20 cellular contexts compared by ENCODE assay signal in the genomic region with DNA sequence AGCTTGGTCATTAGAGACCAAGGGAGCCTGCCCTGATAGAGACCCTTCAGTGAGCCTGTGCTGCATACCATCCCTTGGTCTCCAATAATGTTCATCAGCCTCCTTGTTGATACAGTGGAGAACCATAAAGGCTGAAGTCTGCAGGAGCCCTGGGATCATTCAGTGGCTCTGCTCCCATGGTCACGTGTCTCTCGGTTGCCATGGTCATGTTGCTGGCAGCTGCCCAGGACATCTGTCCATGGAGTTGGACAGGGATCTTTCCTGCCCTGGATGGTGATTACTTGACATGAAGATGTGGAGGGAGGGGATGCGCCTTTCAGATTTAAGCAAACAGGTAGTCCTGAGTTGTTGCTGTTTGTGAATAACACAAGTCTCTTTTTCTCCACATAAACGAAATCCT. TPM values are rescaled to one million over a fixed set of nuclear protein-coding genes. Genes with fewer than 3 reads are reported as not detected.
DNase-seq lines count a peak whose midpoint lies in the region; ATAC-seq and TF ChIP-seq lines count a peak whose summit lies in the region.
"Had no signal": no experiment of that assay in that cellular context is flagged by ENCODE, and none has a peak within 500 bp of the region (broad histone marks: within the 10 kb centered on the region; RNA-seq: fewer than 3 reads in every experiment).

No MANE protein-coding gene starts in this region.

- TF ChIP-seq POLR2A in heart left ventricle (IDR thresholded peaks at IDR 0.05): no peak

- H3K36me3 ChIP-seq in heart left ventricle: peaks cover 0 to 82% (median 76%) of the 10 kb centered on the region in 9 donors
- no peaks in the 10 kb centered on the region for H3K36me3 ChIP-seq in GM23338 (ENCODE audit: insufficient read depth)

- no peak overlapping the region for H3K27ac ChIP-seq in heart left ventricle
- H3K27ac ChIP-seq in angular gyrus (ENCODE audit: low read depth, low read length): peak overlapping the region; percentile 46
- H3K27ac ChIP-seq in GM23338 (ENCODE audit: low read depth): no peak overlapping the region
- H3K27ac ChIP-seq: body of pancreas, colonic mucosa, tibial nerve had no signal

- H3K4me3 Mint-ChIP-seq in stimulated activated memory B cell treated with anti-CD40 and anti-IgM and Interleukin-4, amounts not matched to agents 10 μg/mL and 1 μg/mL and 100 μg/mL, for 72 hours: no peak overlapping the region
- H3K4me3 Mint-ChIP-seq in GM23338: no peak overlapping the region
- H3K4me3 Mint-ChIP-seq in effector memory CD8-positive, alpha-beta T cell: no peak overlapping the region
- H3K4me3 Mint-ChIP-seq: CD4-positive, CD25-positive, alpha-beta regulatory T cell; H9 had no signal

- no peak overlapping the region for H3K4me2 ChIP-seq in GM23338

- no peaks in the 10 kb centered on the region for H3K9me3 ChIP-seq in heart left ventricle
- H3K9me3 ChIP-seq: body of pancreas, colonic mucosa, tibial nerve had no signal

- H3F3A ChIP-seq in GM23338 (replicated peaks; ENCODE audit: low read depth): no peaks in the 10 kb centered on the region

- no peaks in the 10 kb centered on the region for H4K20me1 ChIP-seq in GM23338 (replicated peaks; ENCODE audit: insufficient read depth)

- H3K4me3 ChIP-seq in heart left ventricle: no peak overlapping the region
- no peak overlapping the region for H3K4me3 ChIP-seq in GM23338
- H3K4me3 ChIP-seq: body of pancreas, colonic mucosa, lung, tibial nerve had no signal

- 62 to 75% (median 71%) methylated on average over 4 of the region's 4 CpGs for WGBS in heart left ventricle, 4 donors

- peaks cover 0 to 21% (median 10%) of the 10 kb centered on the region in 12 donors for H3K4me1 ChIP-seq in heart left ventricle
- H3K4me1 ChIP-seq in GM23338 (ENCODE audit: insufficient read depth): no peaks in the 10 kb centered on the region
- H3K4me1 ChIP-seq: body of pancreas had no signal

- no peak overlapping the region for H2AFZ ChIP-seq in GM23338

- H3K27me3 ChIP-seq in heart left ventricle: no peaks in the 10 kb centered on the region
- H3K27me3 ChIP-seq in GM23338 (ENCODE audit: insufficient read depth): no peaks in the 10 kb centered on the region
- H3K27me3 ChIP-seq: body of pancreas, colonic mucosa, tibial nerve had no signal

- no peak overlapping the region for H3K27ac Mint-ChIP-seq in stimulated activated memory B cell treated with anti-CD40 and anti-IgM and Interleukin-4, amounts not matched to agents 10 μg/mL and 1 μg/mL and 100 μg/mL, for 72 hours
- H3K27ac Mint-ChIP-seq in GM23338: no peak overlapping the region
- no peak overlapping the region for H3K27ac Mint-ChIP-seq in effector memory CD8-positive, alpha-beta T cell
- H3K27ac Mint-ChIP-seq: activated naive CD4-positive, alpha-beta T cell treated with anti-CD3 and anti-CD28 coated beads, Interleukin-2, amount 50 U/mL, for 72 hours; CD4-positive, CD25-positive, alpha-beta regulatory T cell; H9 had no signal

- intact Hi-C loops in heart left ventricle (cut with DNase I) (loop anchor here in 1 of 10 donors (5.0 kb wide), 1 partner anchor 58 kb away; no protein-coding TSS in a partner anchor), cardiac septum (cut with DNase I) (loop anchor here (5.0 kb wide), 1 partner anchor 53 kb away; no protein-coding TSS in a partner anchor)

- peaks cover 90% of the 10 kb centered on the region for H3K36me3 Mint-ChIP-seq in stimulated activated memory B cell treated with anti-CD40 and anti-IgM and Interleukin-4, amounts not matched to agents 10 μg/mL and 1 μg/mL and 100 μg/mL, for 72 hours
- H3K36me3 Mint-ChIP-seq in GM23338 (ENCODE audit: low read depth): peaks cover 5% of the 10 kb centered on the region; the same call in 2 of the 3 replicates
- H3K36me3 Mint-ChIP-seq in effector memory CD8-positive, alpha-beta T cell (ENCODE audit: insufficient read depth): peaks cover 4% of the 10 kb centered on the region

- no peaks in the 10 kb centered on the region for H3K9me3 Mint-ChIP-seq in stimulated activated memory B cell treated with anti-CD40 and anti-IgM and Interleukin-4, amounts not matched to agents 10 μg/mL and 1 μg/mL and 100 μg/mL, for 72 hours
- H3K9me3 Mint-ChIP-seq in GM23338: no peaks in the 10 kb centered on the region
- H3K9me3 Mint-ChIP-seq in effector memory CD8-positive, alpha-beta T cell: no peaks in the 10 kb centered on the region
- H3K9me3 Mint-ChIP-seq: activated naive CD4-positive, alpha-beta T cell treated with anti-CD3 and anti-CD28 coated beads, Interleukin-2, amount 50 U/mL, for 72 hours; CD4-positive, CD25-positive, alpha-beta regulatory T cell; H9 had no signal

- ATAC-seq in heart left ventricle (no peak), GM23338 (no peak)
- ATAC-seq in stimulated activated memory B cell treated with anti-CD40 and anti-IgM and Interleukin-4, amounts not matched to agents 10 μg/mL and 1 μg/mL and 100 μg/mL, for 72 hours: no peak
- ATAC-seq in effector memory CD8-positive, alpha-beta T cell (replicated peaks): no peak
- ATAC-seq: activated naive CD4-positive, alpha-beta T cell treated with anti-CD3 and anti-CD28 coated beads, Interleukin-2, amount 50 U/mL, for 72 hours; body of pancreas; sciatic nerve had no signal

- peaks cover 6% of the 10 kb centered on the region; the same call in 1 of the 2 replicates for H3K9me2 ChIP-seq in GM23338 (ENCODE audit: insufficient read depth)

- H3K79me2 ChIP-seq in GM23338 (replicated peaks; ENCODE audit: insufficient read depth): no peaks in the 10 kb centered on the region

- no peaks in the 10 kb centered on the region for H3K27me3 Mint-ChIP-seq in stimulated activated memory B cell treated with anti-CD40 and anti-IgM and Interleukin-4, amounts not matched to agents 10 μg/mL and 1 μg/mL and 100 μg/mL, for 72 hours
- H3K27me3 Mint-ChIP-seq in GM23338 (ENCODE audit: insufficient read depth, low read depth, poor library complexity): peaks cover 4% of the 10 kb centered on the region
- H3K27me3 Mint-ChIP-seq in effector memory CD8-positive, alpha-beta T cell: no peaks in the 10 kb centered on the region
- H3K27me3 Mint-ChIP-seq: CD4-positive, CD25-positive, alpha-beta regulatory T cell had no signal

- H3K4me1 Mint-ChIP-seq in stimulated activated memory B cell treated with anti-CD40 and anti-IgM and Interleukin-4, amounts not matched to agents 10 μg/mL and 1 μg/mL and 100 μg/mL, for 72 hours: peaks cover 19% of the 10 kb centered on the region
- H3K4me1 Mint-ChIP-seq in GM23338: peaks cover 34% of the 10 kb centered on the region
- H3K4me1 Mint-ChIP-seq in effector memory CD8-positive, alpha-beta T cell (ENCODE audit: low read depth in 2 of 2): no peaks in the 10 kb centered on the region
- H3K4me1 Mint-ChIP-seq: CD4-positive, CD25-positive, alpha-beta regulatory T cell had no signal

- no peak for TF ChIP-seq CTCF in heart left ventricle (IDR thresholded peaks at IDR 0.05)
- TF ChIP-seq CTCF in GM23338 (conservative IDR thresholded peaks at IDR 0.05; ENCODE audit: low read depth in 2 of 2): no peak

- DNase-seq in heart left ventricle: peak in 4 of 5 donors; percentile 38 to 72 (median 48)
- no peak for DNase-seq in cardiac septum (ENCODE audit: low spot score)
- DNase-seq in inferior parietal cortex (ENCODE audit: extremely low spot score): peak; percentile 78
- peak; percentile 92 for DNase-seq in superior temporal gyrus (ENCODE audit: extremely low spot score)
- no peak for DNase-seq in GM23338 (ENCODE audit: low spot score)
- no peak for DNase-seq in effector memory CD8-positive, alpha-beta T cell
- DNase-seq: activated CD8-positive, alpha-beta memory T cell treated with anti-CD3 and anti-CD28 coated beads for 24 hours; CD4-positive, CD25-positive, alpha-beta regulatory T cell; colonic mucosa; DMS153; H9; KBM-7; NCI-H1930 had no signal

TF ChIP-seq in GM23338, 12 proteins besides CTCF, POLR2A, EP300 and RAD21 (continues in another document):
- TF ChIP-seq EZH2 (IDR thresholded peaks at IDR 0.05; ENCODE audit: low read depth, unreplicated experiment) (no peak), ZNF331 (CRISPR knock-in tag; IDR thresholded peaks at IDR 0.05; ENCODE audit: low read depth) (no peak), STAT1 (IDR thresholded peaks at IDR 0.05; ENCODE audit: unreplicated experiment) (no peak), EZH2phosphoT487 (IDR thresholded peaks at IDR 0.05; ENCODE audit: unreplicated experiment) (no peak), CREB1 (CRISPR knock-in tag; IDR thresholded peaks at IDR 0.05; ENCODE audit: low read depth) (no peak)
- TF ChIP-seq, protein P1, sequence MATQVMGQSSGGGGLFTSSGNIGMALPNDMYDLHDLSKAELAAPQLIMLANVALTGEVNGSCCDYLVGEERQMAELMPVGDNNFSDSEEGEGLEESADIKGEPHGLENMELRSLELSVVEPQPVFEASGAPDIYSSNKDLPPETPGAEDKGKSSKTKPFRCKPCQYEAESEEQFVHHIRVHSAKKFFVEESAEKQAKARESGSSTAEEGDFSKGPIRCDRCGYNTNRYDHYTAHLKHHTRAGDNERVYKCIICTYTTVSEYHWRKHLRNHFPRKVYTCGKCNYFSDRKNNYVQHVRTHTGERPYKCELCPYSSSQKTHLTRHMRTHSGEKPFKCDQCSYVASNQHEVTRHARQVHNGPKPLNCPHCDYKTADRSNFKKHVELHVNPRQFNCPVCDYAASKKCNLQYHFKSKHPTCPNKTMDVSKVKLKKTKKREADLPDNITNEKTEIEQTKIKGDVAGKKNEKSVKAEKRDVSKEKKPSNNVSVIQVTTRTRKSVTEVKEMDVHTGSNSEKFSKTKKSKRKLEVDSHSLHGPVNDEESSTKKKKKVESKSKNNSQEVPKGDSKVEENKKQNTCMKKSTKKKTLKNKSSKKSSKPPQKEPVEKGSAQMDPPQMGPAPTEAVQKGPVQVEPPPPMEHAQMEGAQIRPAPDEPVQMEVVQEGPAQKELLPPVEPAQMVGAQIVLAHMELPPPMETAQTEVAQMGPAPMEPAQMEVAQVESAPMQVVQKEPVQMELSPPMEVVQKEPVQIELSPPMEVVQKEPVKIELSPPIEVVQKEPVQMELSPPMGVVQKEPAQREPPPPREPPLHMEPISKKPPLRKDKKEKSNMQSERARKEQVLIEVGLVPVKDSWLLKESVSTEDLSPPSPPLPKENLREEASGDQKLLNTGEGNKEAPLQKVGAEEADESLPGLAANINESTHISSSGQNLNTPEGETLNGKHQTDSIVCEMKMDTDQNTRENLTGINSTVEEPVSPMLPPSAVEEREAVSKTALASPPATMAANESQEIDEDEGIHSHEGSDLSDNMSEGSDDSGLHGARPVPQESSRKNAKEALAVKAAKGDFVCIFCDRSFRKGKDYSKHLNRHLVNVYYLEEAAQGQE (IDR thresholded peaks at IDR 0.05; ENCODE audit: unreplicated experiment): no peak

RNA-seq across cellular contexts. Expression of a gene that starts 38.2 kb away (rescaled TPM):
- total RNA-seq in heart left ventricle: 1 to 10 TPM in 5 of 9 donors, under 1 TPM in 4; 0.65 to 4.9 (median 1.1) TPM
- polyA plus RNA-seq in heart left ventricle: 1 to 10 TPM; 1.3 to 2.8 TPM
- total RNA-seq in cardiac septum: 1.7 TPM
- total RNA-seq in GM23338 (2014; rRNA removed; shearing (Covaris generic)): 30.3 and 40.9 TPM in 2 replicates
- 48.9 and 56.2 TPM in 2 replicates for polyA plus RNA-seq in GM23338 (2016; fragmentation: Nextera tagmentation; extraction: Ambion mirVana)
- total RNA-seq: CD4-positive, CD25-positive, alpha-beta regulatory T cell had no signal

Comparison
In these comparisons a context has a peak if more than half of its experiments do, and no peak if none do; other contexts are left out.
1. DNase-seq: peak in heart left ventricle (4 of 5), inferior parietal cortex (single experiment) and superior temporal gyrus (single experiment); none in cardiac septum (single experiment), GM23338 (single experiment) and effector memory CD8-positive, alpha-beta T cell (0 of 3).